8 cellular contexts compared by ENCODE assay signal in the genomic region with DNA sequence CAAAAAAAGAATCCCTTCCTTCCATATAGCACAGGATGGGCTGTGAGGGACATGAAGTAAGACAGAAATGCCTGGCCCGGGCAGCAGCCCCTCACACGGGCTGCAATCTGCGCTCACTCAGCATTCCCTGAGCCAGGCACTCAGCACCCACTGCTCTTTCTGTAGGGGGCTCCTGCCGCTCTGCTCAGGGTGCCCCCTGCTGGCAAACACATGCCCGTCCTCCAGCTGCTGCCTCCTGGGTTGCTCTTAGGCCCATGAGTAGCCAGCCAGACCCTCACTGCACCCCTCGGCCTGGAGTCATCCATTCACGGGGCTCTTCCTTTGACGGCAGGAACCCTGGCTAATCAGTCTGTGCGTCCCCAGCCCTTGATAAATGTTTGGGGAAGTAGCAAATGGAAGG. TPM values are rescaled to one million over a fixed set of nuclear protein-coding genes. Genes with fewer than 3 reads are reported as not detected.
DNase-seq lines count a peak whose midpoint lies in the region; ATAC-seq, FAIRE-seq and TF ChIP-seq lines count a peak whose summit lies in the region.

No MANE protein-coding gene starts in this region.

- no peak for FAIRE-seq in D721Med (lab: Jason Lieb, UNC)

- no peak for ATAC-seq in HG03457 (IDR thresholded peaks at IDR 0.05; ENCODE audit: unreplicated experiment)
- ATAC-seq in GM21529 (IDR thresholded peaks at IDR 0.05; ENCODE audit: unreplicated experiment) = no peak

- no peak overlapping the region for H3K4me3 ChIP-seq in cardiac muscle cell

- DNase-seq in D721Med (ENCODE audit: insufficient read length, low spot score) = peak; percentile 39
- DNase-seq in activated T-cell treated with anti-CD3 and anti-CD28 coated beads for 48 hours (ENCODE audit: low read depth) = peak; percentile 18
- DNase-seq in cardiac muscle cell (ENCODE audit: low read depth in 1 of 2, low spot score in 1 of 2) = peak; percentile 57 to 78
- peak; percentile 21 for DNase-seq in stimulated activated CD4-positive, alpha-beta T cell treated with anti-CD3 and anti-CD28 coated beads, Interleukin-1b, Interleukin-23, amount 100 ng/mL, for 48 hours
- no peak for DNase-seq in NCI-H1436 treated with DMSO at 0.1 percent for 48 hours (lab: John Stamatoyannopoulos, UW)

- no peaks in the 10 kb centered on the region for H3K9me3 ChIP-seq in cardiac muscle cell (ENCODE audit: low read depth)

- H3K36me3 ChIP-seq in cardiac muscle cell = peaks cover 30% of the 10 kb centered on the region

- no peaks in the 10 kb centered on the region for H3K27me3 ChIP-seq in cardiac muscle cell

- peak overlapping the region; percentile 49 for H3K27ac ChIP-seq in cardiac muscle cell

- no peaks in the 10 kb centered on the region for H3K4me1 ChIP-seq in cardiac muscle cell (ENCODE audit: low read depth)

- TF ChIP-seq CTCF in D721Med (IDR thresholded peaks at IDR 0.05; ENCODE audit: insufficient read depth, missing control alignments) (peak; percentile 65), LNCAP (IDR thresholded peaks at IDR 0.05) (peak; percentile 63), cardiac muscle cell (IDR thresholded peaks at IDR 0.05; ENCODE audit: low read depth, low read length) (peak; percentile 77)

RNA-seq across cellular contexts. Expression of a gene that starts 6.9 kb away (rescaled TPM):
- 42.2 and 47.1 TPM in 2 replicates for total RNA-seq in cardiac muscle cell
- 44.3 and 46.8 TPM in 2 replicates for polyA plus RNA-seq in cardiac muscle cell

RNA-seq across cellular contexts. Expression of a gene that starts 15.1 kb away (rescaled TPM):
- 28.9 and 59.0 TPM in 2 replicates for total RNA-seq in cardiac muscle cell
- 20.3 and 52.2 TPM in 2 replicates for polyA plus RNA-seq in cardiac muscle cell

RNA-seq across cellular contexts. Expression of a gene that starts 25.7 kb away (rescaled TPM):
- 21.0 and 41.7 TPM in 2 replicates for total RNA-seq in cardiac muscle cell
- polyA plus RNA-seq in cardiac muscle cell = 34.6 and 65.4 TPM in 2 replicates

RNA-seq across cellular contexts. Expression of a gene that starts 47.1 kb away (rescaled TPM):
- 29.9 and 38.2 TPM in 2 replicates for total RNA-seq in cardiac muscle cell
- polyA plus RNA-seq in cardiac muscle cell = 33.0 and 42.3 TPM in 2 replicates

RNA-seq across cellular contexts. Expression of a gene that starts 50.7 kb away (rescaled TPM):
- total RNA-seq in cardiac muscle cell = 52.9 and 62.7 TPM in 2 replicates
- polyA plus RNA-seq in cardiac muscle cell = 45.9 and 58.6 TPM in 2 replicates
